23 cellular contexts compared by ENCODE assay signal in genomic region chr1:6224733-6225132, GRCh38. TPM values are rescaled to one million over a fixed set of nuclear protein-coding genes. Genes with fewer than 3 reads are reported as not detected.
A peak's percentile ranks its signal among the peaks of the same experiment; 100 is the strongest.
DNase-seq lines count a peak whose midpoint lies in the region; ATAC-seq, FAIRE-seq and TF ChIP-seq lines count a peak whose summit lies in the region.
"Had no signal": no experiment of that assay in that cellular context is flagged by ENCODE, and none has a peak within 500 bp of the region (broad histone marks: within the 10 kb centered on the region; RNA-seq: fewer than 3 reads in every experiment).

No MANE protein-coding gene starts in this region.

- no peak overlapping the region for H2AFZ ChIP-seq in osteoblast (ENCODE audit: low read length)

- WGBS in heart left ventricle, 4 donors = 61 to 72% (median 68%) methylated on average over 16 of the region's 16 CpGs
- WGBS in adrenal gland, 4 donors = 57 to 63% (median 60%) methylated on average over 16 of the region's 16 CpGs

- TF ChIP-seq CTCF in heart left ventricle (IDR thresholded peaks at IDR 0.05) (no peak), adrenal gland (IDR thresholded peaks at IDR 0.05) (no peak), osteoblast (IDR thresholded peaks at IDR 0.05; ENCODE audit: extremely low read depth, low read depth, low read length) (no peak)

- intact Hi-C loops in heart left ventricle (cut with DNase I) (no loop called here), left ventricle myocardium superior (cut with micrococcal nuclease) (no loop called here), adrenal gland (cut with DNase I) (no loop called here)

- H3K4me3 ChIP-seq in heart left ventricle = no peak overlapping the region
- no peak overlapping the region for H3K4me3 ChIP-seq in adrenal gland
- H3K4me3 ChIP-seq in osteoblast (ENCODE audit: insufficient read depth, low read length) = no peak overlapping the region
- H3K4me3 ChIP-seq: BLaER1 treated with 17β-estradiol and CSF1 and Interleukin-3, amounts not matched to agents 10 nM and 100 nM; HAP-1; MG63 had no signal

- no peaks in the 10 kb centered on the region for H3K79me2 ChIP-seq in osteoblast (ENCODE audit: insufficient read depth, low read length)

- DNase-seq in heart left ventricle (no peak), left ventricle myocardium superior (no peak), HTR-8/SVneo (ENCODE audit: insufficient read length, low spot score) (peak; percentile 27), adrenal gland (peak in 4 of 7 donors; percentile 60 to 66 (median 64)), osteoblast (ENCODE audit: insufficient read length, low spot score, missing footprints) (peak; percentile 10), NCI-H1436 treated with DMSO at 0.1 percent for 48 hours (lab: John Stamatoyannopoulos, UW) (no peak)
- no peak for DNase-seq in activated CD8-positive, alpha-beta memory T cell treated with anti-CD3 and anti-CD28 coated beads, Interleukin-2, amount 50 U/mL, for 4 hours
- DNase-seq: DMS53, MG63, NCI-H1105, NCI-H187 treated with DMSO at 0.1 percent for 48 hours, NCI-H2171, NCI-H446 treated with DMSO at 0.1 percent for 48 hours, NCI-H748 treated with DMSO at 0.1 percent for 48 hours had no signal

- TF ChIP-seq POLR2A in heart left ventricle (IDR thresholded peaks at IDR 0.05) = no peak
- TF ChIP-seq POLR2A in adrenal gland (IDR thresholded peaks at IDR 0.05) = no peak

- H3K4me1 ChIP-seq in heart left ventricle (peaks cover 0 to 49% (median 33%) of the 10 kb centered on the region in 12 donors), adrenal gland (replicated peaks in 1 of 2) (peaks cover 6 to 19% of the 10 kb centered on the region in 2 donors), osteoblast (ENCODE audit: insufficient read depth, low read length) (no peaks in the 10 kb centered on the region)
- H3K4me1 ChIP-seq: HAP-1 had no signal

- no peak for FAIRE-seq in HTR-8/SVneo (lab: Jason Lieb, UNC)
- FAIRE-seq: GM12891 had no signal

- H3K27ac ChIP-seq in heart left ventricle (peak overlapping the region in 9 of 12 donors; percentile 17 to 78 (median 37)), adrenal gland (peak overlapping the region in 3 of 5 donors; percentile 20 to 77 (median 37)), osteoblast (ENCODE audit: low read depth, low read length) (no peak overlapping the region)
- H3K27ac ChIP-seq: 22Rv1; BLaER1 treated with 17β-estradiol and CSF1 and Interleukin-3, amounts not matched to agents 10 nM and 100 nM; HL-60; KMS-11 had no signal

- H4K20me1 ChIP-seq in osteoblast (ENCODE audit: insufficient read depth, low read length) = peaks cover 6% of the 10 kb centered on the region

- no peak overlapping the region for H3K4me2 ChIP-seq in osteoblast (ENCODE audit: insufficient read depth, low read length)
- H3K4me2 ChIP-seq: BLaER1 treated with 17β-estradiol and CSF1 and Interleukin-3, amounts not matched to agents 10 nM and 100 nM; KMS-11 had no signal

- peaks cover 0 to 87% (median 77%) of the 10 kb centered on the region in 9 donors for H3K36me3 ChIP-seq in heart left ventricle
- H3K36me3 ChIP-seq in adrenal gland (replicated peaks in 1 of 2) = peaks cover 0 to 58% of the 10 kb centered on the region in 2 donors
- peaks cover 48% of the 10 kb centered on the region for H3K36me3 ChIP-seq in osteoblast (ENCODE audit: insufficient read depth, low read length)

- H3K27me3 ChIP-seq in heart left ventricle (no peaks in the 10 kb centered on the region), adrenal gland (no peaks in the 10 kb centered on the region), osteoblast (ENCODE audit: insufficient read depth, low read length) (no peaks in the 10 kb centered on the region)
- H3K27me3 ChIP-seq: BLaER1 treated with 17β-estradiol and CSF1 and Interleukin-3, amounts not matched to agents 10 nM and 100 nM; MG63 had no signal

- ATAC-seq in heart left ventricle (peak in 2 of 4 donors; percentile 1 to 7), left ventricle myocardium superior (no peak), HG03025 (IDR thresholded peaks at IDR 0.05; ENCODE audit: low FRiP score, unreplicated experiment) (no peak)

- H3K9me3 ChIP-seq in heart left ventricle (no peaks in the 10 kb centered on the region), adrenal gland (replicated peaks in 1 of 3) (no peaks in the 10 kb centered on the region), osteoblast (ENCODE audit: low read depth, low read length) (no peaks in the 10 kb centered on the region)
- H3K9me3 ChIP-seq: BLaER1 treated with 17β-estradiol and CSF1 and Interleukin-3, amounts not matched to agents 10 nM and 100 nM; HAP-1; MG63 had no signal

RNA-seq across cellular contexts. Expression of gene ICMT, which starts 11.0 kb away (rescaled TPM):
- total RNA-seq in heart left ventricle (100 to 1,000 TPM in 2 of 9 donors, 10 to 100 TPM in 7; 48.7 to 102 (median 64.1) TPM), left ventricle myocardium superior (52.9 TPM), adrenal gland (10 to 100 TPM; 42.0 to 89.2 (median 67.8) TPM), osteoblast (60.8 and 63.6 TPM in 2 replicates)
- polyA plus RNA-seq in heart left ventricle (10 to 100 TPM; 26.8 to 61.6 TPM), adrenal gland (10 to 100 TPM; 12.6 to 98.0 (median 17.0) TPM)

RNA-seq across cellular contexts. Expression of gene RNF207, which starts 18.8 kb away (rescaled TPM):
- total RNA-seq in heart left ventricle = 100 to 1,000 TPM in 1 of 9 donors, 10 to 100 TPM in 8; 27.0 to 126 (median 58.2) TPM
- polyA plus RNA-seq in heart left ventricle = 10 to 100 TPM; 10.6 to 88.6 TPM
- total RNA-seq in left ventricle myocardium superior = 82.3 TPM
- total RNA-seq in adrenal gland = 10 to 100 TPM in 5 of 8 donors, 1 to 10 TPM in 3; 2.2 to 16.5 (median 11.3) TPM
- polyA plus RNA-seq in adrenal gland = 10 to 100 TPM in 2 of 3 donors, 1 to 10 TPM in 1; 3.8 to 47.4 (median 17.1) TPM
- total RNA-seq in osteoblast = 10.6 and 42.7 TPM in 2 replicates

RNA-seq across cellular contexts. Expression of gene HES3, which starts 19.2 kb away (rescaled TPM):
- total RNA-seq in heart left ventricle = not detected
- polyA plus RNA-seq in heart left ventricle = not detected
- total RNA-seq in left ventricle myocardium superior = not detected
- not detected for total RNA-seq in adrenal gland
- not detected for polyA plus RNA-seq in adrenal gland
- total RNA-seq in osteoblast = not detected in 2 replicates
- total RNA-seq: G401, SK-MEL-5 had no signal

RNA-seq across cellular contexts. Expression of gene RPL22, which starts 25.3 kb away (rescaled TPM):
- 100 to 1,000 TPM in 7 of 9 donors, 10 to 100 TPM in 2; 63.6 to 343 (median 241) TPM for total RNA-seq in heart left ventricle
- 100 to 1,000 TPM; 198 to 353 TPM for polyA plus RNA-seq in heart left ventricle
- total RNA-seq in left ventricle myocardium superior = 248 TPM
- 100 to 1,000 TPM in 6 of 8 donors, 10 to 100 TPM in 2; 78.5 to 350 (median 225) TPM for total RNA-seq in adrenal gland
- 100 to 1,000 TPM; 737 to 898 (median 819) TPM for polyA plus RNA-seq in adrenal gland
- total RNA-seq in osteoblast = 93.0 and 99.3 TPM in 2 replicates

RNA-seq across cellular contexts. Expression of gene GPR153, which starts 36.2 kb away (rescaled TPM):
- total RNA-seq in heart left ventricle (10 to 100 TPM in 1 of 9 donors, 1 to 10 TPM in 8; 2.7 to 30.0 (median 4.8) TPM), left ventricle myocardium superior (7.7 TPM), adrenal gland (1 to 10 TPM; 1.9 to 5.9 (median 3.1) TPM), osteoblast (2.9 and 4.0 TPM in 2 replicates)
- polyA plus RNA-seq in heart left ventricle (1 to 10 TPM; 2.7 to 4.7 TPM), adrenal gland (1 to 10 TPM in 2 of 3 donors, under 1 TPM in 1; 0.86 to 3.2 (median 2.4) TPM)

Comparison
In these comparisons a context has a peak if more than half of its experiments do, and no peak if none do; other contexts are left out.
1. DNase-seq: peak in HTR-8/SVneo (single experiment), adrenal gland (4 of 7) and osteoblast (single experiment); none in heart left ventricle (0 of 5), left ventricle myocardium superior (single experiment), activated CD8-positive, alpha-beta memory T cell treated with anti-CD3 and anti-CD28 coated beads, Interleukin-2, amount 50 U/mL, for 4 hours (single experiment) and NCI-H1436 treated with DMSO at 0.1 percent for 48 hours (single experiment).